Comparison of ENCODE assay signal across 17 cellular contexts in the genomic region with DNA sequence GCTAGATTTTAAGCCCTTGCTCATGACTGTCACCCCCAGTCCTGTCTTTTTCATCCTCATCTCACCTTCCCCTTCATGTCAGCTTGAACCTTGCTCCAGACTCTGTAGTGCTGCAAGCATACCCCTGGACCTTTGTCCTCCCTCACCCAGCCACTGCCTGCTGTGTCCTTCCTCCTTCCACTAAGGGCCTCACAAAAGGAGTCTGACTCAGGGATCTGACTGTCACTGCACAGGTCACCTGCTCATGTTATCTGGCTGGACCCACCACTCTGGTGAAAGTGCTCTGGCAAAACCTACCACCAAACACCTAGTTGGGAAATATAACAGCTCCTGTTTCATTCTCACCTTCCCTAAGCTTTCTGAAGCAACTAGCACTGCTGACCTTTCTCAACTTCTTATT.
"Had no signal": no experiment of that assay in that cellular context is flagged by ENCODE, and none has a peak within 500 bp of the region (broad histone marks: within the 10 kb centered on the region; RNA-seq: fewer than 3 reads in every experiment).

No MANE protein-coding gene starts in this region.

- ATAC-seq: T-cell had no signal

- H3K9me3 ChIP-seq: prostate gland had no signal

- H3K4me1 Mint-ChIP-seq: activated naive CD4-positive, alpha-beta T cell treated with anti-CD3 and anti-CD28 coated beads, Interleukin-2, amount 50 U/mL, for 24 hours; brain; immature natural killer cell; memory B cell; nephron; T-cell had no signal

- H3K27ac Mint-ChIP-seq: activated naive CD4-positive, alpha-beta T cell treated with anti-CD3 and anti-CD28 coated beads, Interleukin-2, amount 50 U/mL, for 24 hours; brain; dendritic cell treated with granulocyte-macrophage colony-stimulating factor and Interleukin-4, amounts not matched to agents 40 ng/mL and 50 ng/mL, for 4 days; immature natural killer cell; memory B cell; nephron; T-cell had no signal

- H3K4me3 ChIP-seq: prostate gland, sigmoid colon had no signal

- H3K4me3 Mint-ChIP-seq: activated naive CD4-positive, alpha-beta T cell treated with anti-CD3 and anti-CD28 coated beads, Interleukin-2, amount 50 U/mL, for 24 hours; brain; dendritic cell treated with granulocyte-macrophage colony-stimulating factor and Interleukin-4, amounts not matched to agents 40 ng/mL and 50 ng/mL, for 4 days; immature natural killer cell; memory B cell; nephron; T-cell had no signal

- DNase-seq: activated CD4-positive, alpha-beta T cell treated with anti-CD3 and anti-CD28 coated beads for 4 hours; activated CD8-positive, alpha-beta memory T cell treated with anti-CD3 and anti-CD28 coated beads for 24 hours; activated effector memory CD4-positive, alpha-beta T cell treated with Interleukin-2 at 50 U/mL for 16 hours; amygdala; erythroblast; immature natural killer cell; sigmoid colon; stimulated activated CD4-positive, alpha-beta T cell treated with anti-CD3 and anti-CD28 coated beads, Interleukin-12 subunit alpha, Interleukin-12 subunit beta, amount 100 ng/mL, for 4 hours; stimulated activated naive CD4-positive, alpha-beta T cell treated with Interleukin-2 at 50 U/mL for 16 hours; T-cell; T1000 had no signal

- H3K27me3 ChIP-seq: sigmoid colon had no signal

- H3K27me3 Mint-ChIP-seq: activated naive CD4-positive, alpha-beta T cell treated with anti-CD3 and anti-CD28 coated beads, Interleukin-2, amount 50 U/mL, for 24 hours; brain; dendritic cell treated with granulocyte-macrophage colony-stimulating factor and Interleukin-4, amounts not matched to agents 40 ng/mL and 50 ng/mL, for 4 days; memory B cell; T-cell had no signal

- H3K4me1 ChIP-seq: prostate gland, sigmoid colon had no signal

- H3K27ac ChIP-seq: prostate gland, sigmoid colon had no signal
